In the genomic region with DNA sequence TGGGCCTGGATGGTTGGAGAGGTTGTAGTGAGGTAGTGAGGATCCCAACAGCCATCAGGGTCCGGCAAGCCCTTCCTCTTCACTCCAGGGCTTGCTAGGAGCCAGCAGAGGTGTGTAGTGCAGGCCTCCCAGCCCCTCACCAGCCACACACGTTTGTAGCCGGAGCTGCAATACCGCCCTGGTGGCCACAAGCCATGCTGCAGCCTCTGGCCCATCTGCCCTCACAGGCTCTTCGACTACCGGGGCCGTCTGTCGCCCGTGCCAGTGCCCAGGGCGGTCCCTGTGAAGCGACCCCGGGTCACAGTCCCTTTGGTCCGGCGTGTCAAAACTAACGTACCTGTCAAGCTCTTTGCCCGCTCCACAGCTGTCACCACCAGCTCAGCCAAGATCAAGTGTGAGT, we compare ENCODE assay signal across 2 cellular contexts.
TF ChIP-seq lines count a peak whose summit lies in the region.

No MANE protein-coding gene starts in this region.

TF ChIP-seq in HEK293T, 16 proteins besides CTCF, POLR2A, EP300 and RAD21 (continued from another document):
- TF ChIP-seq FOXM1 (IDR thresholded peaks at IDR 0.05; ENCODE audit: borderline replicate concordance) = no peak
- no peak for TF ChIP-seq TARDBP (IDR thresholded peaks at IDR 0.05)

TF ChIP-seq in SK-N-SH, 30 proteins besides CTCF, POLR2A, EP300 and RAD21 (continued from another document):
- TF ChIP-seq, protein P1, sequence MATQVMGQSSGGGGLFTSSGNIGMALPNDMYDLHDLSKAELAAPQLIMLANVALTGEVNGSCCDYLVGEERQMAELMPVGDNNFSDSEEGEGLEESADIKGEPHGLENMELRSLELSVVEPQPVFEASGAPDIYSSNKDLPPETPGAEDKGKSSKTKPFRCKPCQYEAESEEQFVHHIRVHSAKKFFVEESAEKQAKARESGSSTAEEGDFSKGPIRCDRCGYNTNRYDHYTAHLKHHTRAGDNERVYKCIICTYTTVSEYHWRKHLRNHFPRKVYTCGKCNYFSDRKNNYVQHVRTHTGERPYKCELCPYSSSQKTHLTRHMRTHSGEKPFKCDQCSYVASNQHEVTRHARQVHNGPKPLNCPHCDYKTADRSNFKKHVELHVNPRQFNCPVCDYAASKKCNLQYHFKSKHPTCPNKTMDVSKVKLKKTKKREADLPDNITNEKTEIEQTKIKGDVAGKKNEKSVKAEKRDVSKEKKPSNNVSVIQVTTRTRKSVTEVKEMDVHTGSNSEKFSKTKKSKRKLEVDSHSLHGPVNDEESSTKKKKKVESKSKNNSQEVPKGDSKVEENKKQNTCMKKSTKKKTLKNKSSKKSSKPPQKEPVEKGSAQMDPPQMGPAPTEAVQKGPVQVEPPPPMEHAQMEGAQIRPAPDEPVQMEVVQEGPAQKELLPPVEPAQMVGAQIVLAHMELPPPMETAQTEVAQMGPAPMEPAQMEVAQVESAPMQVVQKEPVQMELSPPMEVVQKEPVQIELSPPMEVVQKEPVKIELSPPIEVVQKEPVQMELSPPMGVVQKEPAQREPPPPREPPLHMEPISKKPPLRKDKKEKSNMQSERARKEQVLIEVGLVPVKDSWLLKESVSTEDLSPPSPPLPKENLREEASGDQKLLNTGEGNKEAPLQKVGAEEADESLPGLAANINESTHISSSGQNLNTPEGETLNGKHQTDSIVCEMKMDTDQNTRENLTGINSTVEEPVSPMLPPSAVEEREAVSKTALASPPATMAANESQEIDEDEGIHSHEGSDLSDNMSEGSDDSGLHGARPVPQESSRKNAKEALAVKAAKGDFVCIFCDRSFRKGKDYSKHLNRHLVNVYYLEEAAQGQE (IDR thresholded peaks at IDR 0.05; ENCODE audit: low read depth, low read length) = no peak
- no peak for TF ChIP-seq TAF1 (IDR thresholded peaks at IDR 0.05; ENCODE audit: borderline replicate concordance, low read depth, low read length)
- TF ChIP-seq GATA2 (CRISPR knock-in tag; IDR thresholded peaks at IDR 0.05) = no peak
- no peak for TF ChIP-seq NRF1 (IDR thresholded peaks at IDR 0.05; ENCODE audit: low read depth, low read length)
- TF ChIP-seq, protein P2, sequence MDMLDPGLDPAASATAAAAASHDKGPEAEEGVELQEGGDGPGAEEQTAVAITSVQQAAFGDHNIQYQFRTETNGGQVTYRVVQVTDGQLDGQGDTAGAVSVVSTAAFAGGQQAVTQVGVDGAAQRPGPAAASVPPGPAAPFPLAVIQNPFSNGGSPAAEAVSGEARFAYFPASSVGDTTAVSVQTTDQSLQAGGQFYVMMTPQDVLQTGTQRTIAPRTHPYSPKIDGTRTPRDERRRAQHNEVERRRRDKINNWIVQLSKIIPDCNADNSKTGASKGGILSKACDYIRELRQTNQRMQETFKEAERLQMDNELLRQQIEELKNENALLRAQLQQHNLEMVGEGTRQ (IDR thresholded peaks at IDR 0.05; ENCODE audit: borderline replicate concordance, low read depth, low read length) = no peak
